1 cellular context compared by ENCODE assay signal in the genomic region with DNA sequence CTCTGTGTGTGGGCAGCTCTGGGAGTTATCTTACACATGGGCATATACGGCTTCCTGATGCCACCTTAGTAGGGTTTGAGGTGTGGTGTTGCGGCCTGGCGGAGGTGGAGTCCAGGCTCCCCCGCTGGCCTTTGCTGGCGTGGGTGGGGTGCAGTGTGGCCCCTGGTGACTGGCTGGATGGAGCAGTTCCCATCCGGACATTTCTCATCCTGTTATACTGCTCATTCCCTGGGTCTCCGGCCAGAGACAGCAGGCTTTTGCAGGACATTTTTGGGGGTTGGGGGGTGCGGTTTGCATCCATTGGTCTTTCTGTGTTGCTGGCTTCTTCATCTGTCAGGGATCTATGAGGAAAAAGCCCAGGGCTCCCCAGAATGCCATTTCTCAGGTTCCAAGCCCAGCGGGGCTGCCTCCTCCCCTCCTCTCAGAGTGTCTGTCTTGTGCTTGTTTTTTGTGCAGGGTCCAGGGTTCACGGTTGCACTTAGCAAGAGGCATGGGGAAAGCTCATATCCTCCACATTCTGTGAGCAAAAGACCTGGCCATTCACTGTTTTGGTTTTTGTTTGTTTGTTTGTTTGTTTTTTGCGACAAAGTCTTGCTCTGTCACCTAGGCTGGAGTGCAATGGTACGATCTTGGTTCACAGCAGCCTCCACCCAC.
TF ChIP-seq lines count a peak whose summit lies in the region.

No MANE protein-coding gene starts in this region.

TF ChIP-seq in HepG2, 621 proteins besides CTCF, POLR2A, EP300 and RAD21:
- TF ChIP-seq, protein P1, sequence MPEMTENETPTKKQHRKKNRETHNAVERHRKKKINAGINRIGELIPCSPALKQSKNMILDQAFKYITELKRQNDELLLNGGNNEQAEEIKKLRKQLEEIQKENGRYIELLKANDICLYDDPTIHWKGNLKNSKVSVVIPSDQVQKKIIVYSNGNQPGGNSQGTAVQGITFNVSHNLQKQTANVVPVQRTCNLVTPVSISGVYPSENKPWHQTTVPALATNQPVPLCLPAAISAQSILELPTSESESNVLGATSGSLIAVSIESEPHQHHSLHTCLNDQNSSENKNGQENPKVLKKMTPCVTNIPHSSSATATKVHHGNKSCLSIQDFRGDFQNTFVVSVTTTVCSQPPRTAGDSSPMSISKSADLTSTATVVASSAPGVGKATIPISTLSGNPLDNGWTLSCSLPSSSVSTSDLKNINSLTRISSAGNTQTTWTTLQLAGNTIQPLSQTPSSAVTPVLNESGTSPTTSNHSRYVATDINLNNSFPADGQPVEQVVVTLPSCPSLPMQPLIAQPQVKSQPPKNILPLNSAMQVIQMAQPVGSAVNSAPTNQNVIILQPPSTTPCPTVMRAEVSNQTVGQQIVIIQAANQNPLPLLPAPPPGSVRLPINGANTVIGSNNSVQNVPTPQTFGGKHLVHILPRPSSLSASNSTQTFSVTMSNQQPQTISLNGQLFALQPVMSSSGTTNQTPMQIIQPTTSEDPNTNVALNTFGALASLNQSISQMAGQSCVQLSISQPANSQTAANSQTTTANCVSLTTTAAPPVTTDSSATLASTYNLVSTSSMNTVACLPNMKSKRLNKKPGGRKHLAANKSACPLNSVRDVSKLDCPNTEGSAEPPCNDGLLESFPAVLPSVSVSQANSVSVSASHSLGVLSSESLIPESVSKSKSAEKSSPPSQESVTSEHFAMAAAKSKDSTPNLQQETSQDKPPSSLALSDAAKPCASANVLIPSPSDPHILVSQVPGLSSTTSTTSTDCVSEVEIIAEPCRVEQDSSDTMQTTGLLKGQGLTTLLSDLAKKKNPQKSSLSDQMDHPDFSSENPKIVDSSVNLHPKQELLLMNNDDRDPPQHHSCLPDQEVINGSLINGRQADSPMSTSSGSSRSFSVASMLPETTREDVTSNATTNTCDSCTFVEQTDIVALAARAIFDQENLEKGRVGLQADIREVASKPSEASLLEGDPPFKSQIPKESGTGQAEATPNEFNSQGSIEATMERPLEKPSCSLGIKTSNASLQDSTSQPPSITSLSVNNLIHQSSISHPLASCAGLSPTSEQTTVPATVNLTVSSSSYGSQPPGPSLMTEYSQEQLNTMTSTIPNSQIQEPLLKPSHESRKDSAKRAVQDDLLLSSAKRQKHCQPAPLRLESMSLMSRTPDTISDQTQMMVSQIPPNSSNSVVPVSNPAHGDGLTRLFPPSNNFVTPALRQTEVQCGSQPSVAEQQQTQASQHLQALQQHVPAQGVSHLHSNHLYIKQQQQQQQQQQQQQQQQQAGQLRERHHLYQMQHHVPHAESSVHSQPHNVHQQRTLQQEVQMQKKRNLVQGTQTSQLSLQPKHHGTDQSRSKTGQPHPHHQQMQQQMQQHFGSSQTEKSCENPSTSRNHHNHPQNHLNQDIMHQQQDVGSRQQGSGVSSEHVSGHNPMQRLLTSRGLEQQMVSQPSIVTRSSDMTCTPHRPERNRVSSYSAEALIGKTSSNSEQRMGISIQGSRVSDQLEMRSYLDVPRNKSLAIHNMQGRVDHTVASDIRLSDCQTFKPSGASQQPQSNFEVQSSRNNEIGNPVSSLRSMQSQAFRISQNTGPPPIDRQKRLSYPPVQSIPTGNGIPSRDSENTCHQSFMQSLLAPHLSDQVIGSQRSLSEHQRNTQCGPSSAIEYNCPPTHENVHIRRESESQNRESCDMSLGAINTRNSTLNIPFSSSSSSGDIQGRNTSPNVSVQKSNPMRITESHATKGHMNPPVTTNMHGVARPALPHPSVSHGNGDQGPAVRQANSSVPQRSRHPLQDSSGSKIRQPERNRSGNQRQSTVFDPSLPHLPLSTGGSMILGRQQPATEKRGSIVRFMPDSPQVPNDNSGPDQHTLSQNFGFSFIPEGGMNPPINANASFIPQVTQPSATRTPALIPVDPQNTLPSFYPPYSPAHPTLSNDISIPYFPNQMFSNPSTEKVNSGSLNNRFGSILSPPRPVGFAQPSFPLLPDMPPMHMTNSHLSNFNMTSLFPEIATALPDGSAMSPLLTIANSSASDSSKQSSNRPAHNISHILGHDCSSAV (CRISPR knock-in tag; IDR thresholded peaks at IDR 0.05; ENCODE audit: borderline replicate concordance) = no peak
- TF ChIP-seq MAFK (conservative IDR thresholded peaks at IDR 0.05 in 1 of 2, IDR thresholded peaks at IDR 0.05 in 1 of 2; ENCODE audit: low read length in 2 of 2) (no peak), ZNF674 (CRISPR knock-in tag; IDR thresholded peaks at IDR 0.05; ENCODE audit: low read depth) (no peak), U2AF1 (optimal IDR thresholded peaks at IDR 0.05; ENCODE audit: low read depth, low read length) (no peak), KDM1A (CRISPR knock-in tag; IDR thresholded peaks at IDR 0.05) (no peak), TAF1 (CRISPR knock-in tag; IDR thresholded peaks at IDR 0.05) (no peak), GFI1 (CRISPR knock-in tag; IDR thresholded peaks at IDR 0.05; ENCODE audit: borderline replicate concordance) (no peak), FOXP1 (IDR thresholded peaks at IDR 0.05) (no peak), FOXP1 (CRISPR knock-in tag; IDR thresholded peaks at IDR 0.05) (0 out of 2 replicates have a peak, but pooled peaks have one; percentile 23), MAF1 (CRISPR knock-in tag; IDR thresholded peaks at IDR 0.05; ENCODE audit: borderline replicate concordance) (no peak), HNF4A (CRISPR knock-in tag; IDR thresholded peaks at IDR 0.05) (peak; percentile 55), REXO4 (CRISPR knock-in tag; IDR thresholded peaks at IDR 0.05; ENCODE audit: borderline replicate concordance) (no peak), STAT5B (CRISPR knock-in tag; IDR thresholded peaks at IDR 0.05) (no peak)
- TF ChIP-seq, protein P2, sequence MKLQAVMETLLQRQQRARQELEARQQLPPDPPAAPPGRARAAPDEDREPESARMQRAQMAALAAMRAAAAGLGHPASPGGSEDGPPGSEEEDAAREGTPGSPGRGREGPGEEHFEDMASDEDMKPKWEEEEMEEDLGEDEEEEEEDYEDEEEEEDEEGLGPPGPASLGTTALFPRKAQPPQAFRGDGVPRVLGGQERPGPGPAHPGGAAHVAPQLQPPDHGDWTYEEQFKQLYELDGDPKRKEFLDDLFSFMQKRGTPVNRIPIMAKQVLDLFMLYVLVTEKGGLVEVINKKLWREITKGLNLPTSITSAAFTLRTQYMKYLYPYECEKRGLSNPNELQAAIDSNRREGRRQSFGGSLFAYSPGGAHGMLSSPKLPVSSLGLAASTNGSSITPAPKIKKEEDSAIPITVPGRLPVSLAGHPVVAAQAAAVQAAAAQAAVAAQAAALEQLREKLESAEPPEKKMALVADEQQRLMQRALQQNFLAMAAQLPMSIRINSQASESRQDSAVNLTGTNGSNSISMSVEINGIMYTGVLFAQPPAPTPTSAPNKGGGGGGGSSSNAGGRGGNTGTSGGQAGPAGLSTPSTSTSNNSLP (IDR thresholded peaks at IDR 0.05; ENCODE audit: low read depth, low read length) = no peak
- TF ChIP-seq, protein P3, sequence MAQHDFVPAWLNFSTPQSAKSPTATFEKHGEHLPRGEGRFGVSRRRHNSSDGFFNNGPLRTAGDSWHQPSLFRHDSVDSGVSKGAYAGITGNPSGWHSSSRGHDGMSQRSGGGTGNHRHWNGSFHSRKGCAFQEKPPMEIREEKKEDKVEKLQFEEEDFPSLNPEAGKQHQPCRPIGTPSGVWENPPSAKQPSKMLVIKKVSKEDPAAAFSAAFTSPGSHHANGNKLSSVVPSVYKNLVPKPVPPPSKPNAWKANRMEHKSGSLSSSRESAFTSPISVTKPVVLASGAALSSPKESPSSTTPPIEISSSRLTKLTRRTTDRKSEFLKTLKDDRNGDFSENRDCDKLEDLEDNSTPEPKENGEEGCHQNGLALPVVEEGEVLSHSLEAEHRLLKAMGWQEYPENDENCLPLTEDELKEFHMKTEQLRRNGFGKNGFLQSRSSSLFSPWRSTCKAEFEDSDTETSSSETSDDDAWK (CRISPR knock-in tag; IDR thresholded peaks at IDR 0.05) = no peak
- TF ChIP-seq, protein P4, sequence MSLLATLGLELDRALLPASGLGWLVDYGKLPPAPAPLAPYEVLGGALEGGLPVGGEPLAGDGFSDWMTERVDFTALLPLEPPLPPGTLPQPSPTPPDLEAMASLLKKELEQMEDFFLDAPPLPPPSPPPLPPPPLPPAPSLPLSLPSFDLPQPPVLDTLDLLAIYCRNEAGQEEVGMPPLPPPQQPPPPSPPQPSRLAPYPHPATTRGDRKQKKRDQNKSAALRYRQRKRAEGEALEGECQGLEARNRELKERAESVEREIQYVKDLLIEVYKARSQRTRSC (CRISPR knock-in tag; IDR thresholded peaks at IDR 0.05; ENCODE audit: low read depth) = no peak
